In genomic region chr3:71378509-71378908, GRCh38 we compare ENCODE assay signal across 22 cellular contexts.
DNase-seq lines count a peak whose midpoint lies in the region; ATAC-seq, FAIRE-seq and TF ChIP-seq lines count a peak whose summit lies in the region.
"Had no signal": no experiment of that assay in that cellular context is flagged by ENCODE, and none has a peak within 500 bp of the region (broad histone marks: within the 10 kb centered on the region; RNA-seq: fewer than 3 reads in every experiment).

No MANE protein-coding gene starts in this region.

- DNase-seq in activated naive CD4-positive, alpha-beta T cell treated with anti-CD3 and anti-CD28 coated beads, Interleukin-2, amount 10 ng/mL, durations not matched to agents 7 days and 5 days = no peak
- no peak for DNase-seq in WTC11 (ENCODE audit: low spot score)
- DNase-seq in frontal cortex (ENCODE audit: low spot score in 2 of 2) = no peak
- DNase-seq in RWPE1 (ENCODE audit: low spot score) = no peak
- no peak for DNase-seq in omental fat pad (ENCODE audit: low spot score)
- DNase-seq: COR-L47, DMS79, GM23248, KG1, NCI-H1092 treated with DMSO at 0.1 percent for 48 hours, NCI-H1436 treated with DMSO at 0.1 percent for 48 hours, NCI-H1930, NCI-H510A, NCI-H82, Peyer's patch had no signal

- H3K27ac ChIP-seq in RWPE1 = no peak overlapping the region
- H3K27ac ChIP-seq: GM23248, Peyer's patch, SJSA1 had no signal

- CTCF ChIA-PET in activated naive CD4-positive, alpha-beta T cell treated with anti-CD3 and anti-CD28 coated beads, Interleukin-2, amount 10 ng/mL, durations not matched to agents 7 days and 5 days (lab: Charles Lee) = no interaction called here
- CTCF ChIA-PET in WTC11 (lab: Charles Lee) = no interaction called here
- CTCF ChIA-PET in RWPE1 (lab: Yijun Ruan, JAX) = no interaction called here

- peaks cover 15% of the 10 kb centered on the region for H3K36me3 Mint-ChIP-seq in activated naive CD4-positive, alpha-beta T cell treated with anti-CD3 and anti-CD28 coated beads, Interleukin-2, amount 50 U/mL, for 24 hours
- H3K36me3 Mint-ChIP-seq in activated naive CD4-positive, alpha-beta T cell treated with anti-CD3 and anti-CD28 coated beads, Interleukin-2, amount 10 ng/mL, durations not matched to agents 7 days and 5 days = peaks cover 2% of the 10 kb centered on the region
- H3K36me3 Mint-ChIP-seq in WTC11 = no peaks in the 10 kb centered on the region

- POLR2A ChIA-PET in WTC11 (lab: Charles Lee) = no interaction called here
- POLR2A ChIA-PET in RWPE1 (lab: Yijun Ruan, JAX; ENCODE audit: low non-redundant PET) = no interaction called here

- TF ChIP-seq CTCF in WTC11 (IDR thresholded peaks at IDR 0.05) (no peak), RWPE1 (conservative IDR thresholded peaks at IDR 0.05; ENCODE audit: low read depth) (no peak), omental fat pad (IDR thresholded peaks at IDR 0.05) (no peak)

- ATAC-seq in WTC11 (no peak), GM18867 (IDR thresholded peaks at IDR 0.05; ENCODE audit: unreplicated experiment) (no peak), omental fat pad (ENCODE audit: low FRiP score) (no peak), esophagus mucosa (no peak)
- ATAC-seq: HCT116, Right ventricle myocardium inferior had no signal

- peak overlapping the region; percentile 94 for H3K27ac Mint-ChIP-seq in activated naive CD4-positive, alpha-beta T cell treated with anti-CD3 and anti-CD28 coated beads, Interleukin-2, amount 50 U/mL, for 24 hours
- H3K27ac Mint-ChIP-seq in activated naive CD4-positive, alpha-beta T cell treated with anti-CD3 and anti-CD28 coated beads, Interleukin-2, amount 10 ng/mL, durations not matched to agents 7 days and 5 days = no peak overlapping the region
- no peak overlapping the region for H3K27ac Mint-ChIP-seq in WTC11
- H3K27ac Mint-ChIP-seq: CD14-positive monocyte had no signal

- no peaks in the 10 kb centered on the region for H3K9me3 Mint-ChIP-seq in activated naive CD4-positive, alpha-beta T cell treated with anti-CD3 and anti-CD28 coated beads, Interleukin-2, amount 50 U/mL, for 24 hours
- no peaks in the 10 kb centered on the region for H3K9me3 Mint-ChIP-seq in activated naive CD4-positive, alpha-beta T cell treated with anti-CD3 and anti-CD28 coated beads, Interleukin-2, amount 10 ng/mL, durations not matched to agents 7 days and 5 days
- no peaks in the 10 kb centered on the region for H3K9me3 Mint-ChIP-seq in WTC11
- H3K9me3 Mint-ChIP-seq: CD14-positive monocyte had no signal

- H3K4me1 Mint-ChIP-seq in activated naive CD4-positive, alpha-beta T cell treated with anti-CD3 and anti-CD28 coated beads, Interleukin-2, amount 50 U/mL, for 24 hours = peaks cover 82% of the 10 kb centered on the region
- H3K4me1 Mint-ChIP-seq in activated naive CD4-positive, alpha-beta T cell treated with anti-CD3 and anti-CD28 coated beads, Interleukin-2, amount 10 ng/mL, durations not matched to agents 7 days and 5 days = peaks cover 20% of the 10 kb centered on the region
- H3K4me1 Mint-ChIP-seq in WTC11 = peaks cover 29% of the 10 kb centered on the region

- H3K27me3 Mint-ChIP-seq in activated naive CD4-positive, alpha-beta T cell treated with anti-CD3 and anti-CD28 coated beads, Interleukin-2, amount 50 U/mL, for 24 hours = no peaks in the 10 kb centered on the region
- peaks cover 11% of the 10 kb centered on the region for H3K27me3 Mint-ChIP-seq in activated naive CD4-positive, alpha-beta T cell treated with anti-CD3 and anti-CD28 coated beads, Interleukin-2, amount 10 ng/mL, durations not matched to agents 7 days and 5 days
- no peaks in the 10 kb centered on the region for H3K27me3 Mint-ChIP-seq in WTC11 (ENCODE audit: low read depth)

- H3K4me3 Mint-ChIP-seq in activated naive CD4-positive, alpha-beta T cell treated with anti-CD3 and anti-CD28 coated beads, Interleukin-2, amount 50 U/mL, for 24 hours = no peak overlapping the region
- H3K4me3 Mint-ChIP-seq in activated naive CD4-positive, alpha-beta T cell treated with anti-CD3 and anti-CD28 coated beads, Interleukin-2, amount 10 ng/mL, durations not matched to agents 7 days and 5 days = no peak overlapping the region
- no peak overlapping the region for H3K4me3 Mint-ChIP-seq in WTC11
- H3K4me3 Mint-ChIP-seq: CD14-positive monocyte had no signal

- FAIRE-seq in frontal cortex (lab: Jason Lieb, UNC) = peak; percentile 43

TF ChIP-seq in WTC11, 78 proteins besides CTCF, POLR2A, EP300 and RAD21:
- TF ChIP-seq KAT7 (CRISPR knock-in tag; IDR thresholded peaks at IDR 0.05; ENCODE audit: borderline replicate concordance) = no peak
- no peak for TF ChIP-seq CBFB (CRISPR knock-in tag; IDR thresholded peaks at IDR 0.05; ENCODE audit: low read depth)
- TF ChIP-seq HMGA2 (CRISPR knock-in tag; IDR thresholded peaks at IDR 0.05) = peak; percentile 95
- no peak for TF ChIP-seq ELF4 (CRISPR knock-in tag; IDR thresholded peaks at IDR 0.05; ENCODE audit: low read depth)
